ENCODE assay signal across 19 cellular contexts in genomic region chrX:47772764-47773163, GRCh38.
A peak's percentile ranks its signal among the peaks of the same experiment; 100 is the strongest.
DNase-seq lines count a peak whose midpoint lies in the region; ATAC-seq, FAIRE-seq and TF ChIP-seq lines count a peak whose summit lies in the region.
"Had no signal": no experiment of that assay in that cellular context is flagged by ENCODE, and none has a peak within 500 bp of the region (broad histone marks: within the 10 kb centered on the region; RNA-seq: fewer than 3 reads in every experiment).

No MANE protein-coding gene starts in this region.

- H3K4me2 ChIP-seq in astrocyte (ENCODE audit: low read length) = no peak overlapping the region

- POLR2A ChIA-PET in HEK293 (lab: Yijun Ruan, JAX) = no interaction called here
- POLR2A ChIA-PET in naive thymus-derived CD8-positive, alpha-beta T cell (lab: Charles Lee) = no interaction called here

- H3K36me3 Mint-ChIP-seq in astrocyte (ENCODE audit: low read depth, unreplicated experiment) = no peaks in the 10 kb centered on the region
- H3K36me3 Mint-ChIP-seq in naive thymus-derived CD8-positive, alpha-beta T cell = peaks cover 0 to 5% (median 4%) of the 10 kb centered on the region in 3 donors
- H3K36me3 Mint-ChIP-seq: CD4-positive, alpha-beta memory T cell had no signal

- peak; percentile 1 for DNase-seq in MV-4-11 (lab: John Stamatoyannopoulos, UW)
- DNase-seq in astrocyte (ENCODE audit: low read depth) = no peak
- DNase-seq in fibroblast of villous mesenchyme (ENCODE audit: low read depth) = peak; percentile 6
- DNase-seq in naive thymus-derived CD8-positive, alpha-beta T cell = no peak
- DNase-seq in stimulated activated CD4-positive, alpha-beta T cell treated with anti-CD3 and anti-CD28 coated beads, Interleukin-4, amount 100 ng/mL, for 4 hours = no peak
- no peak for DNase-seq in SKM-1 treated with dmso at 0.1 percent for 144 hours (lab: John Stamatoyannopoulos, UW; ENCODE audit: unreplicated experiment)
- no peak for DNase-seq in NCI-H526 treated with DMSO at 0.1 percent for 48 hours (lab: John Stamatoyannopoulos, UW)
- DNase-seq: C1 segment of cervical spinal cord; Calu3; CD4-positive, alpha-beta memory T cell; COR-L47; DMS153; DND-41; GOT3; H7; HCEC 1CT had no signal

- no peaks in the 10 kb centered on the region for H3K36me3 ChIP-seq in HEK293 (ENCODE audit: control insufficient read depth in 2 of 2, insufficient read depth in 1 of 2, low read length in 2 of 2)
- no peaks in the 10 kb centered on the region for H3K36me3 ChIP-seq in astrocyte (ENCODE audit: insufficient read depth, low read length)

- no peaks in the 10 kb centered on the region for H4K20me1 ChIP-seq in astrocyte (ENCODE audit: insufficient read depth, low read length)

- no peak overlapping the region for H3K27ac Mint-ChIP-seq in astrocyte (ENCODE audit: unreplicated experiment)
- H3K27ac Mint-ChIP-seq in naive thymus-derived CD8-positive, alpha-beta T cell = no peak overlapping the region
- H3K27ac Mint-ChIP-seq: CD4-positive, alpha-beta memory T cell had no signal

- H3K79me2 ChIP-seq in astrocyte (ENCODE audit: insufficient read depth, low read length) = no peaks in the 10 kb centered on the region

- H3K9ac ChIP-seq in astrocyte (ENCODE audit: low read length) = no peak overlapping the region

- H3K4me3 Mint-ChIP-seq in astrocyte (ENCODE audit: unreplicated experiment) = no peak overlapping the region
- no peak overlapping the region for H3K4me3 Mint-ChIP-seq in naive thymus-derived CD8-positive, alpha-beta T cell
- H3K4me3 Mint-ChIP-seq: CD4-positive, alpha-beta memory T cell had no signal

- FAIRE-seq in astrocyte (lab: Jason Lieb, UNC) = peak; percentile 34
- FAIRE-seq: G401.6, GM12892 had no signal

- no peak overlapping the region for H2AFZ ChIP-seq in astrocyte (ENCODE audit: low read depth, low read length)

- H3K9me3 Mint-ChIP-seq in astrocyte (ENCODE audit: unreplicated experiment) = peaks cover 3% of the 10 kb centered on the region
- H3K9me3 Mint-ChIP-seq in naive thymus-derived CD8-positive, alpha-beta T cell = peaks cover 0 to 9% (median 4%) of the 10 kb centered on the region in 9 donors

- H3K4me1 Mint-ChIP-seq in astrocyte (ENCODE audit: low read depth, unreplicated experiment) = no peaks in the 10 kb centered on the region
- no peaks in the 10 kb centered on the region for H3K4me1 Mint-ChIP-seq in naive thymus-derived CD8-positive, alpha-beta T cell
- H3K4me1 Mint-ChIP-seq: CD4-positive, alpha-beta memory T cell had no signal

- H3K27ac ChIP-seq in HEK293 (ENCODE audit: extremely low read depth, low read depth, low read length) (no peak overlapping the region), astrocyte (ENCODE audit: low read depth, low read length) (no peak overlapping the region)

- no peaks in the 10 kb centered on the region for H3K4me1 ChIP-seq in HEK293 (ENCODE audit: control insufficient read depth, insufficient read depth, low read length)
- no peaks in the 10 kb centered on the region for H3K4me1 ChIP-seq in astrocyte (ENCODE audit: insufficient read depth, low read length)

- ATAC-seq in naive thymus-derived CD8-positive, alpha-beta T cell = no peak

- CTCF ChIA-PET in HEK293 (lab: Yijun Ruan, JAX) = no interaction called here

- peaks cover 4% of the 10 kb centered on the region for H3K27me3 Mint-ChIP-seq in astrocyte (ENCODE audit: low read depth, unreplicated experiment)
- peaks cover 5 to 14% (median 9%) of the 10 kb centered on the region in 5 donors for H3K27me3 Mint-ChIP-seq in naive thymus-derived CD8-positive, alpha-beta T cell

- H3K9me3 ChIP-seq in HEK293 (ENCODE audit: control insufficient read depth, insufficient read depth, low read depth, low read length) (no peaks in the 10 kb centered on the region), astrocyte (ENCODE audit: insufficient read depth, low read depth, low read length) (peaks cover 2% of the 10 kb centered on the region)

- no peak overlapping the region for H3K4me3 ChIP-seq in HEK293 (ENCODE audit: low read depth, low read length)
- H3K4me3 ChIP-seq in astrocyte (ENCODE audit: insufficient read depth, low read depth, low read length) = no peak overlapping the region
- H3K4me3 ChIP-seq in fibroblast of villous mesenchyme (ENCODE audit: low read depth, low read length) = no peak overlapping the region

- H3K27me3 ChIP-seq in astrocyte (ENCODE audit: insufficient read depth, low read length) = no peaks in the 10 kb centered on the region

- TF ChIP-seq CTCF in HEK293 (tag by site-specific recombination; IDR thresholded peaks at IDR 0.05) = no peak
- TF ChIP-seq CTCF in astrocyte (IDR thresholded peaks at IDR 0.05; ENCODE audit: insufficient read depth, low read depth, low read length) = no peak
- no peak for TF ChIP-seq CTCF in fibroblast of villous mesenchyme (IDR thresholded peaks at IDR 0.05; ENCODE audit: insufficient read depth, low read depth, low read length)

TF ChIP-seq in HEK293, 187 proteins besides CTCF, POLR2A, EP300 and RAD21:
- TF ChIP-seq ZNF670 (tag by site-specific recombination; IDR thresholded peaks at IDR 0.05; ENCODE audit: low read depth) (no peak), PRDM10 (tag by site-specific recombination; IDR thresholded peaks at IDR 0.05) (peak; percentile 43)

Comparison
In these comparisons a context has a peak if more than half of its experiments do, and no peak if none do; other contexts are left out.
1. DNase-seq: peak in MV-4-11 (single experiment) and fibroblast of villous mesenchyme (single experiment); none in astrocyte (single experiment), naive thymus-derived CD8-positive, alpha-beta T cell (0 of 10), stimulated activated CD4-positive, alpha-beta T cell treated with anti-CD3 and anti-CD28 coated beads, Interleukin-4, amount 100 ng/mL, for 4 hours (0 of 2), SKM-1 treated with dmso at 0.1 percent for 144 hours (single experiment) and NCI-H526 treated with DMSO at 0.1 percent for 48 hours (single experiment).